ENCODE assay signal across 9 cellular contexts in genomic region chr1:32893198-32894018, GRCh38. TPM values are rescaled to one million over a fixed set of nuclear protein-coding genes. Genes with fewer than 3 reads are reported as not detected.
DNase-seq lines count a peak whose midpoint lies in the region; ATAC-seq, FAIRE-seq and TF ChIP-seq lines count a peak whose summit lies in the region.
"Had no signal": no experiment of that assay in that cellular context is flagged by ENCODE, and none has a peak within 500 bp of the region (broad histone marks: within the 10 kb centered on the region; RNA-seq: fewer than 3 reads in every experiment).

No MANE protein-coding gene starts in this region.

- peak overlapping the region; percentile 97 for H3K18ac ChIP-seq in neuronal stem cell (ENCODE audit: low read length)

- H3K4me3 Mint-ChIP-seq in GM23338, result peak overlapping the region; percentile 75
- H3K4me3 Mint-ChIP-seq in activated B cell treated with CpG ODN at 0.5 μM for 24 hours, result peak overlapping the region; percentile 70

- H3K27ac Mint-ChIP-seq in GM23338, result no peak overlapping the region
- no peak overlapping the region for H3K27ac Mint-ChIP-seq in activated B cell treated with CpG ODN at 0.5 μM for 24 hours

- H4K20me1 ChIP-seq in GM23338 (replicated peaks; ENCODE audit: insufficient read depth), result no peaks in the 10 kb centered on the region; the same call in 1 of the 2 replicates

- no peak overlapping the region for H4K91ac ChIP-seq in neuronal stem cell (ENCODE audit: low read depth, low read length, poor library complexity)

- H3K4me1 Mint-ChIP-seq in GM23338, result peaks cover 12% of the 10 kb centered on the region
- H3K4me1 Mint-ChIP-seq in activated B cell treated with CpG ODN at 0.5 μM for 24 hours, result peaks cover 17% of the 10 kb centered on the region

- H3F3A ChIP-seq in GM23338 (replicated peaks; ENCODE audit: low read depth), result peaks cover 7% of the 10 kb centered on the region; the same call in 1 of the 2 replicates

- H3K27me3 Mint-ChIP-seq in GM23338 (ENCODE audit: insufficient read depth, low read depth, poor library complexity) (peaks cover 27% of the 10 kb centered on the region), activated B cell treated with CpG ODN at 0.5 μM for 24 hours (peaks cover 48% of the 10 kb centered on the region)

- H3K9me2 ChIP-seq in GM23338 (ENCODE audit: insufficient read depth), result no peaks in the 10 kb centered on the region

- H2AFZ ChIP-seq in GM23338 (peak overlapping the region; percentile 98), neuronal stem cell (ENCODE audit: low read length) (peak overlapping the region; percentile 96)

- peak overlapping the region; percentile 84 for H3K9ac ChIP-seq in neuronal stem cell (ENCODE audit: low read depth, low read length, poor library complexity)

- H3K4me3 ChIP-seq in GM23338 (peak overlapping the region; percentile 95), neuronal stem cell (ENCODE audit: low read length in 2 of 2) (peak overlapping the region; percentile 53 to 81)

- no peak overlapping the region for H3K4ac ChIP-seq in neuronal stem cell (ENCODE audit: low read length)

- peak; percentile 75 for DNase-seq in GM23338 (ENCODE audit: low spot score)
- DNase-seq in activated B cell treated with CpG ODN at 0.5 μM for 24 hours, result no peak
- peak; percentile 61 to 78 for DNase-seq in frontal cortex (ENCODE audit: low spot score in 2 of 2)
- peak; percentile 68 for DNase-seq in neuronal stem cell (ENCODE audit: low spot score)
- no peak for DNase-seq in KBM-7

- H3K36me3 Mint-ChIP-seq in GM23338 (ENCODE audit: low read depth) (peaks cover 8% of the 10 kb centered on the region; the same call in 1 of the 3 replicates), activated B cell treated with CpG ODN at 0.5 μM for 24 hours (ENCODE audit: low read depth) (no peaks in the 10 kb centered on the region)

- H2BK5ac ChIP-seq in neuronal stem cell (ENCODE audit: low read length), result peak overlapping the region; percentile 84

- WGBS in neuronal stem cell (ENCODE audit: extremely low coverage in 2 of 2, insufficient read length in 2 of 2, insufficient replicate concordance in 1 of 2), 2 donors, result no CpG with 5 or more reads among the region's 58 CpGs

- no peak overlapping the region for H2BK12ac ChIP-seq in neuronal stem cell (ENCODE audit: low read length)

- H3K23ac ChIP-seq in neuronal stem cell (ENCODE audit: low read depth, low read length, poor library complexity), result peak overlapping the region; percentile 67

- H3K27me3 ChIP-seq in GM23338 (ENCODE audit: insufficient read depth), result peaks cover 34% of the 10 kb centered on the region
- H3K27me3 ChIP-seq in neuronal stem cell (ENCODE audit: control insufficient read depth in 3 of 3, insufficient read depth in 3 of 3, low read depth in 1 of 3, low read length in 3 of 3), result peaks cover 0 to 60% (median 3%) of the 10 kb centered on the region in 3 experiments

- in situ Hi-C loops in KBM-7 (cut with MboI; ENCODE audit: low pct_unique_long_range_greater_than_20kb, low sequenced_read_pairs), result no loop called here

- ATAC-seq in GM23338 (peak; percentile 53), activated B cell treated with CpG ODN at 0.5 μM for 24 hours (ENCODE audit: low read depth) (peak; percentile 23), GM18909 (IDR thresholded peaks at IDR 0.05; ENCODE audit: poor library complexity, unreplicated experiment) (no peak), HG02571 (IDR thresholded peaks at IDR 0.05; ENCODE audit: unreplicated experiment) (no peak)

- no peaks in the 10 kb centered on the region for H3K79me2 ChIP-seq in GM23338 (replicated peaks; ENCODE audit: insufficient read depth)

- FAIRE-seq in frontal cortex (lab: Jason Lieb, UNC), result no peak
- FAIRE-seq: GM18507 had no signal

- no peak overlapping the region for H3K14ac ChIP-seq in neuronal stem cell (ENCODE audit: low read length)

- H3K4me2 ChIP-seq in GM23338 (peak overlapping the region; percentile 94), neuronal stem cell (ENCODE audit: insufficient read depth, low read length, poor library complexity, severe bottlenecking) (peak overlapping the region; percentile 86)

- H2BK120ac ChIP-seq in neuronal stem cell (ENCODE audit: low read depth, low read length), result peak overlapping the region; percentile 90

- intact Hi-C loops in activated B cell treated with CpG ODN at 0.5 μM for 24 hours (cut with micrococcal nuclease), result no loop called here

- H2AK5ac ChIP-seq in neuronal stem cell (ENCODE audit: low read depth, low read length), result peak overlapping the region; percentile 73

- H3K9me3 Mint-ChIP-seq in GM23338, result peaks cover 5% of the 10 kb centered on the region; the same call in 2 of the 3 replicates
- H3K9me3 Mint-ChIP-seq in activated B cell treated with CpG ODN at 0.5 μM for 24 hours, result no peaks in the 10 kb centered on the region

- POLR2A ChIA-PET in activated B cell treated with CpG ODN at 0.5 μM for 24 hours (lab: Charles Lee), result interaction anchor here (0.9 kb wide), 1 partner anchor 233 kb away, joined by 3 read pairs; no protein-coding TSS in a partner anchor

- peak overlapping the region; percentile 88 for H2BK15ac ChIP-seq in neuronal stem cell (ENCODE audit: low read length)

- H3K4me1 ChIP-seq in GM23338 (ENCODE audit: insufficient read depth) (peaks cover 10% of the 10 kb centered on the region; the same call in 1 of the 2 replicates), neuronal stem cell (ENCODE audit: control insufficient read depth in 2 of 2, insufficient read depth in 1 of 2, low read depth in 1 of 2, low read length in 2 of 2) (peaks cover 11 to 12% of the 10 kb centered on the region in 2 donors)

- peaks cover 8% of the 10 kb centered on the region for H3K79me1 ChIP-seq in neuronal stem cell (ENCODE audit: low read depth, low read length)

- H3K36me3 ChIP-seq in GM23338 (ENCODE audit: insufficient read depth) (no peaks in the 10 kb centered on the region), neuronal stem cell (replicated peaks in 1 of 2; ENCODE audit: control insufficient read depth in 2 of 2, insufficient read depth in 2 of 2, low read length in 2 of 2) (no peaks in the 10 kb centered on the region)

- no peak overlapping the region for H4K8ac ChIP-seq in neuronal stem cell (ENCODE audit: low read depth, low read length)

- TF ChIP-seq CTCF in 22Rv1 (IDR thresholded peaks at IDR 0.05) (peak; percentile 89), GM23338 (conservative IDR thresholded peaks at IDR 0.05; ENCODE audit: low read depth in 2 of 2) (peak; percentile 13 to 16; a peak in 1 of 4 replicates), activated B cell treated with CpG ODN at 0.5 μM for 24 hours (IDR thresholded peaks at IDR 0.05) (no peak)

- CTCF ChIA-PET in activated B cell treated with CpG ODN at 0.5 μM for 24 hours (lab: Charles Lee), result interaction anchor here (0.9 to 1.5 kb wide), 3 partner anchors 21 to 182 kb away, joined by 3 to 6 read pairs (median 3); no protein-coding TSS in a partner anchor

- peak overlapping the region; percentile 92 for H3K27ac ChIP-seq in 22Rv1
- H3K27ac ChIP-seq in GM23338 (ENCODE audit: low read depth), result no peak overlapping the region
- H3K27ac ChIP-seq in neuronal stem cell (replicated peaks; ENCODE audit: low read length), result peak overlapping the region; percentile 82

- H3K9me3 ChIP-seq in neuronal stem cell (replicated peaks in 1 of 2; ENCODE audit: control insufficient read depth in 2 of 2, insufficient read depth in 1 of 2, low read depth in 1 of 2, low read length in 2 of 2), result peaks cover 0 to 3% of the 10 kb centered on the region in 2 donors

TF ChIP-seq in GM23338, 12 proteins besides CTCF, POLR2A, EP300 and RAD21:
- TF ChIP-seq CREB1 (CRISPR knock-in tag; IDR thresholded peaks at IDR 0.05; ENCODE audit: low read depth), result peak; percentile 34; the same call in 1 of the 2 replicates
- peak; percentile 38; the same call in 1 of the 2 replicates for TF ChIP-seq POLR2AphosphoS5 (IDR thresholded peaks at IDR 0.05; ENCODE audit: low read depth)
- TF ChIP-seq JUNB (IDR thresholded peaks at IDR 0.05; ENCODE audit: unreplicated experiment), result no peak
- no peak for TF ChIP-seq EZH2 (IDR thresholded peaks at IDR 0.05; ENCODE audit: low read depth, unreplicated experiment)

RNA-seq across cellular contexts. Expression of gene HPCA, which starts 7.1 kb away (rescaled TPM):
- total RNA-seq in GM23338 (2014; rRNA removed; shearing (Covaris generic)), result 0.35 and 0.62 TPM in 2 replicates
- polyA plus RNA-seq in GM23338 (2016; fragmentation: Nextera tagmentation; extraction: Ambion mirVana), result 0.82 and 1.4 TPM in 2 replicates
- total RNA-seq in activated B cell treated with CpG ODN at 0.5 μM for 24 hours, result not detected in 2 replicates
- total RNA-seq in frontal cortex, result 21.6 TPM
- polyA plus RNA-seq in neuronal stem cell (2013, experiment 1 of 2), result 6.1 TPM
- 6.8 TPM for polyA plus RNA-seq in neuronal stem cell (2013, experiment 2 of 2)

RNA-seq across cellular contexts. Expression of gene TMEM54, which starts 7.8 kb away (rescaled TPM):
- total RNA-seq in GM23338 (2014; rRNA removed; shearing (Covaris generic)), result 11.7 and 13.6 TPM in 2 replicates
- 8.8 and 11.2 TPM in 2 replicates for polyA plus RNA-seq in GM23338 (2016; fragmentation: Nextera tagmentation; extraction: Ambion mirVana)
- total RNA-seq in activated B cell treated with CpG ODN at 0.5 μM for 24 hours, result 0.44 and 0.66 TPM in 2 replicates
- total RNA-seq in frontal cortex, result 2.0 TPM
- polyA plus RNA-seq in neuronal stem cell (2013, experiment 1 of 2), result 17.2 TPM
- 15.6 TPM for polyA plus RNA-seq in neuronal stem cell (2013, experiment 2 of 2)

RNA-seq across cellular contexts. Expression of gene FNDC5, which starts 22.7 kb away (rescaled TPM):
- 1.7 and 2.0 TPM in 2 replicates for total RNA-seq in GM23338 (2014; rRNA removed; shearing (Covaris generic))
- 0.28 and 1.0 TPM in 2 replicates for polyA plus RNA-seq in GM23338 (2016; fragmentation: Nextera tagmentation; extraction: Ambion mirVana)
- total RNA-seq in activated B cell treated with CpG ODN at 0.5 μM for 24 hours (0.55 and 1.4 TPM in 2 replicates), frontal cortex (15.5 TPM)
- polyA plus RNA-seq in neuronal stem cell (2013, experiment 1 of 2), result 12.0 TPM
- 11.7 TPM for polyA plus RNA-seq in neuronal stem cell (2013, experiment 2 of 2)

Comparison
In these comparisons a context has a peak if more than half of its experiments do, and no peak if none do; other contexts are left out.
1. ATAC-seq: peak in GM23338 (single experiment) and activated B cell treated with CpG ODN at 0.5 μM for 24 hours (single experiment); none in GM18909 (single experiment) and HG02571 (single experiment).
2. DNase-seq: peak in GM23338 (single experiment), frontal cortex (2 of 2) and neuronal stem cell (single experiment); none in activated B cell treated with CpG ODN at 0.5 μM for 24 hours (single experiment) and KBM-7 (single experiment).
3. RNA of gene HPCA, which starts 7.1 kb away (total RNA-seq): 21.6 TPM in frontal cortex (single experiment); 0.35 to 0.62 TPM in GM23338 and not detected in activated B cell treated with CpG ODN at 0.5 μM for 24 hours; every median in the first group is over 10 times any median in the second.